In the genomic region with DNA sequence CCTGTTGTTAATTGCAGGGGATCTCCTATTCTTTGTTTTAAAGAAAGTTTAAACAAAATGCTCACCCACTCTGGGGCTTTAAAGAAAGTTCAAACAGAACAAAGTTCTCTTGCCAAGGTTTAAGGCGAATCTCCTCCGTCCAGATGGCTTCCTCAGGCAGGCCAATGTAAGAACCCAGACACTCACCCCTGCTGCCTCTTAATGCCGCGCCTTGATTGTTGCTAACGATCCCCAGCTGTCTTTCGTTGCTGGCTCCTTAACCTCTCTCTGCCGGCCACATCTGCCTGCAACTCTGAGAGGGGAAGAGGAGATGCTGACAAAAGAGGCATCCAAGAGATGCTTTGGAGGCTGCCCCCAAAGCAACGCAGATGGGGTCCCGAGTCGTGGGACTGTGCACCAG, we compare ENCODE assay signal across 14 cellular contexts.
DNase-seq lines count a peak whose midpoint lies in the region; ATAC-seq and TF ChIP-seq lines count a peak whose summit lies in the region.
"Had no signal": no experiment of that assay in that cellular context is flagged by ENCODE, and none has a peak within 500 bp of the region (broad histone marks: within the 10 kb centered on the region; RNA-seq: fewer than 3 reads in every experiment).

No MANE protein-coding gene starts in this region.

- H3K27ac Mint-ChIP-seq in mesothelial cell of epicardium (peak overlapping the region; percentile 39), Caco-2 (ENCODE audit: unreplicated experiment) (no peak overlapping the region)
- H3K27ac Mint-ChIP-seq: T-helper 1 cell treated with Interleukin-12 subunit alpha and Interleukin-12 subunit beta and Interleukin-4 antibody, amounts not matched to agents 30 μg/mL and 1 μg/mL, for 36 hours had no signal

- ATAC-seq in GM18873 (IDR thresholded peaks at IDR 0.05; ENCODE audit: low FRiP score, unreplicated experiment), result no peak

- DNase-seq in AG10803 (ENCODE audit: low read depth), result peak; percentile 80
- peak; percentile 6 for DNase-seq in NCI-H446 treated with DMSO at 0.1 percent for 48 hours (lab: John Stamatoyannopoulos, UW)
- DNase-seq in fibroblast of gingiva (ENCODE audit: low read depth), result peak; percentile 69
- DNase-seq in mesothelial cell of epicardium (ENCODE audit: low spot score in 2 of 2, unreplicated experiment in 2 of 2), result no peak
- DNase-seq in posterior vena cava (ENCODE audit: low spot score), result no peak
- no peak for DNase-seq in NCI-H1048 (lab: John Stamatoyannopoulos, UW)
- no peak for DNase-seq in Caco-2
- DNase-seq: activated CD4-positive, alpha-beta T cell treated with anti-CD3 and anti-CD28 coated beads for 48 hours; activated T-cell treated with anti-CD3 and anti-CD28 coated beads, Interleukin-2, amount 50 U/mL, for 1 hour; central memory CD4-positive, alpha-beta T cell; posterior cingulate gyrus; thyroid gland had no signal

- H3K4me1 Mint-ChIP-seq in mesothelial cell of epicardium, result peaks cover 13% of the 10 kb centered on the region
- H3K4me1 Mint-ChIP-seq in Caco-2 (ENCODE audit: low read depth, unreplicated experiment), result no peaks in the 10 kb centered on the region

- TF ChIP-seq CTCF in AG10803 (conservative IDR thresholded peaks at IDR 0.05; ENCODE audit: low read length) (no peak), mesothelial cell of epicardium (IDR thresholded peaks at IDR 0.05; ENCODE audit: unreplicated experiment) (no peak), Caco-2 (IDR thresholded peaks at IDR 0.05; ENCODE audit: insufficient read depth in 1 of 2, low read depth in 1 of 2, low read length in 1 of 2, severe bottlenecking in 1 of 2, unreplicated experiment in 1 of 2) (no peak)

- H3K36me3 Mint-ChIP-seq in mesothelial cell of epicardium (no peaks in the 10 kb centered on the region), Caco-2 (ENCODE audit: insufficient read depth, unreplicated experiment) (no peaks in the 10 kb centered on the region)

- H3K4me3 ChIP-seq in AG10803 (ENCODE audit: low read length), result no peak overlapping the region
- H3K4me3 ChIP-seq in Caco-2 (ENCODE audit: low read depth, low read length), result no peak overlapping the region
- H3K4me3 ChIP-seq: thyroid gland had no signal

- no peaks in the 10 kb centered on the region for H3K27me3 ChIP-seq in Caco-2 (replicated peaks; ENCODE audit: control insufficient read depth, insufficient read depth, low read length)
- H3K27me3 ChIP-seq: thyroid gland had no signal

- H3K4me3 Mint-ChIP-seq in mesothelial cell of epicardium (no peak overlapping the region), Caco-2 (ENCODE audit: unreplicated experiment) (no peak overlapping the region)
- H3K4me3 Mint-ChIP-seq: T-helper 1 cell treated with Interleukin-12 subunit alpha and Interleukin-12 subunit beta and Interleukin-4 antibody, amounts not matched to agents 30 μg/mL and 1 μg/mL, for 36 hours had no signal

- H3K9me3 ChIP-seq in Caco-2, result no peaks in the 10 kb centered on the region
- H3K9me3 ChIP-seq: thyroid gland had no signal

- intact Hi-C loops in posterior vena cava (cut with DNase I), result no loop called here
- intact Hi-C loops in Caco-2 (cut with micrococcal nuclease; ENCODE audit: unreplicated experiment), result no loop called here

- H3K36me3 ChIP-seq in Caco-2 (ENCODE audit: control insufficient read depth, insufficient read depth, low read length), result no peaks in the 10 kb centered on the region
- H3K36me3 ChIP-seq: thyroid gland had no signal

- POLR2A ChIA-PET in Caco-2 (lab: Charles Lee), result no interaction called here

- H3K4me1 ChIP-seq in Caco-2, result no peaks in the 10 kb centered on the region
- H3K4me1 ChIP-seq: thyroid gland had no signal

- CTCF ChIA-PET in Caco-2 (lab: Charles Lee), result no interaction called here

- H3K9me3 Mint-ChIP-seq in mesothelial cell of epicardium (peaks cover 5% of the 10 kb centered on the region), Caco-2 (ENCODE audit: unreplicated experiment) (no peaks in the 10 kb centered on the region)

- BruUV-seq in Caco-2 (replicated peaks; lab: Mats Ljungman, UMichigan), result no TSS peak

- H3K27me3 Mint-ChIP-seq in mesothelial cell of epicardium (ENCODE audit: low read depth) (no peaks in the 10 kb centered on the region), Caco-2 (ENCODE audit: insufficient read depth, unreplicated experiment) (no peaks in the 10 kb centered on the region)

Comparison
In these comparisons a context has a peak if more than half of its experiments do, and no peak if none do; other contexts are left out.
1. DNase-seq: peak in AG10803 (single experiment), NCI-H446 treated with DMSO at 0.1 percent for 48 hours (single experiment) and fibroblast of gingiva (single experiment); none in mesothelial cell of epicardium (0 of 2), posterior vena cava (single experiment), NCI-H1048 (single experiment) and Caco-2 (0 of 2).